In genomic region chrX:139647597-139647996, GRCh38 we compare ENCODE assay signal across 23 cellular contexts.
A peak's percentile ranks its signal among the peaks of the same experiment; 100 is the strongest.
DNase-seq lines count a peak whose midpoint lies in the region; ATAC-seq, FAIRE-seq and TF ChIP-seq lines count a peak whose summit lies in the region.
"Had no signal": no experiment of that assay in that cellular context is flagged by ENCODE, and none has a peak within 500 bp of the region (broad histone marks: within the 10 kb centered on the region; RNA-seq: fewer than 3 reads in every experiment).

No MANE protein-coding gene starts in this region.

- RAD21 ChIA-PET in GM12878 (lab: Charles Lee; ENCODE audit: unreplicated experiment), result no interaction called here

- no peak overlapping the region for H3K27ac ChIP-seq in GM12878 (ENCODE audit: control insufficient read depth, insufficient read depth)
- H3K27ac ChIP-seq: epithelial cell of prostate, neutrophil had no signal

- POLR2A ChIA-PET in GM12878 (lab: Charles Lee), result no interaction called here

- DNase-seq in GM12878 (ENCODE audit: low read depth, low spot score) (peak; percentile 4), epidermal melanocyte (ENCODE audit: insufficient read length, low spot score) (no peak)
- DNase-seq: activated CD4-positive, alpha-beta memory T cell treated with anti-CD3 and anti-CD28 coated beads, Interleukin-2, amount 10 ng/mL, durations not matched to agents 7 days and 5 days; activated naive CD8-positive, alpha-beta T cell treated with anti-CD3 and anti-CD28 coated beads for 36 hours; activated T-cell treated with anti-CD3 and anti-CD28 coated beads, Interleukin-2, amount 50 U/mL, for 72 hours; BE2C; NCI-H187; NCI-H524 treated with DMSO at 0.1 percent for 48 hours; right cardiac atrium; stimulated activated naive CD4-positive, alpha-beta T cell treated with Interleukin-2 at 50 U/mL for 16 hours; T-helper 17 cell; trophoblast cell had no signal

- H3K4me3 ChIP-seq in GM12878, result no peak overlapping the region

- intact Hi-C loops in GM12878 (cut with micrococcal nuclease; ENCODE audit: unreplicated experiment), result no loop called here

- no peak overlapping the region for H2AFZ ChIP-seq in GM12878 (ENCODE audit: control insufficient read depth, low read depth, low read length)

- TF ChIP-seq POLR2A in GM12878 (IDR thresholded peaks at IDR 0.05; ENCODE audit: low read depth, low read length), result no peak
- no peak for TF ChIP-seq POLR2A in GM18505 (IDR thresholded peaks at IDR 0.05; ENCODE audit: borderline replicate concordance, extremely low read depth, insufficient read depth, insufficient read length)

- no peaks in the 10 kb centered on the region for H3K79me2 ChIP-seq in GM12878 (ENCODE audit: control insufficient read depth, insufficient read depth, low read length)

- H3K9me3 ChIP-seq in GM12878 (replicated peaks; ENCODE audit: control insufficient read depth, insufficient read depth, low read length), result no peaks in the 10 kb centered on the region
- H3K9me3 ChIP-seq: BE2C, neutrophil had no signal

- no peaks in the 10 kb centered on the region for H3K4me1 ChIP-seq in GM12878 (ENCODE audit: control insufficient read depth, insufficient read depth, low read length)
- H3K4me1 ChIP-seq: BE2C had no signal

- CTCF ChIA-PET in GM12878 (lab: Yijun Ruan, JAX), result no interaction called here

- no peak overlapping the region for H3K9ac ChIP-seq in GM12878 (ENCODE audit: control insufficient read depth, insufficient read depth, low read length)

- no peak for TF ChIP-seq RAD21 in GM12878 (IDR thresholded peaks at IDR 0.05; ENCODE audit: insufficient read depth, low read depth, low read length)

- WGBS in GM12878 (ENCODE audit: insufficient coverage, insufficient replicate concordance, low lambda C conversion rate, missing lambda C conversion rate), result 18% methylated on average over 3 of the region's 3 CpGs

- ATAC-seq in GM18867 (IDR thresholded peaks at IDR 0.05; ENCODE audit: unreplicated experiment), result peak; percentile 99
- peak; percentile 100 for ATAC-seq in GM21360 (IDR thresholded peaks at IDR 0.05; ENCODE audit: unreplicated experiment)
- ATAC-seq in HG02798 (IDR thresholded peaks at IDR 0.05; ENCODE audit: poor library complexity, unreplicated experiment), result peak; percentile 60
- ATAC-seq in GM12878, result peak; percentile 92
- ATAC-seq in HG03135 (IDR thresholded peaks at IDR 0.05; ENCODE audit: unreplicated experiment), result no peak
- no peak for ATAC-seq in GM18505 (IDR thresholded peaks at IDR 0.05; ENCODE audit: unreplicated experiment)
- ATAC-seq: activated T-cell treated with anti-CD3 and anti-CD28 coated beads, Interleukin-2, amount 50 U/mL, for 72 hours; left lobe of liver; right cardiac atrium; T-helper 17 cell; WTC11 had no signal

- no peak for FAIRE-seq in GM12878 (lab: Jason Lieb, UNC)
- FAIRE-seq: D721Med, frontal cortex had no signal

- H4K20me1 ChIP-seq in GM12878 (ENCODE audit: control insufficient read depth, insufficient read depth), result no peaks in the 10 kb centered on the region

- TF ChIP-seq EP300 in GM12878 (IDR thresholded peaks at IDR 0.05; ENCODE audit: borderline replicate concordance in 1 of 2, control insufficient read depth in 1 of 2, low read depth in 2 of 2, low read length in 2 of 2), result no peak

- H3K36me3 ChIP-seq in GM12878 (ENCODE audit: control insufficient read depth in 2 of 2, insufficient read depth in 2 of 2, low read length in 1 of 2), result no peaks in the 10 kb centered on the region
- H3K36me3 ChIP-seq: BE2C, neutrophil had no signal

- no peak overlapping the region for H3K4me2 ChIP-seq in GM12878 (ENCODE audit: control insufficient read depth, insufficient read depth)

- H3K27me3 ChIP-seq in GM12878 (replicated peaks in 1 of 2; ENCODE audit: control insufficient read depth in 2 of 2, insufficient read depth in 2 of 2, low read length in 1 of 2), result no peaks in the 10 kb centered on the region
- H3K27me3 ChIP-seq: BE2C had no signal

- BruUV-seq in GM12878 (replicated peaks; lab: Mats Ljungman, UMichigan), result no TSS peak

- SMC1A ChIA-PET in GM12878 (lab: Charles Lee; ENCODE audit: uncharacterized antibody, unreplicated experiment), result no interaction called here

- no peak for TF ChIP-seq CTCF in GM12878 (IDR thresholded peaks at IDR 0.05 in 2 of 3, conservative IDR thresholded peaks at IDR 0.05 in 1 of 3; ENCODE audit: control insufficient read depth in 2 of 3, extremely low read depth in 1 of 3, insufficient read depth in 1 of 3, low read depth in 3 of 3, low read length in 3 of 3)

- in situ Hi-C loops in GM12878 (cut with MboI), result no loop called here

TF ChIP-seq in GM12878, 131 proteins besides CTCF, POLR2A, EP300 and RAD21:
- no peak for TF ChIP-seq CEBPB (IDR thresholded peaks at IDR 0.05; ENCODE audit: borderline replicate concordance in 1 of 2, low read depth in 2 of 2, low read length in 2 of 2)

Comparison
In these comparisons a context has a peak if more than half of its experiments do, and no peak if none do; other contexts are left out.
1. ATAC-seq: peak in GM18867 (single experiment), GM21360 (single experiment), HG02798 (single experiment) and GM12878 (single experiment); none in HG03135 (single experiment) and GM18505 (single experiment).